8 cellular contexts compared by ENCODE assay signal in genomic region chr16:1871974-1872635, GRCh38. TPM values are rescaled to one million over a fixed set of nuclear protein-coding genes. Genes with fewer than 3 reads are reported as not detected.
A peak's percentile ranks its signal among the peaks of the same experiment; 100 is the strongest.
DNase-seq lines count a peak whose midpoint lies in the region; ATAC-seq and TF ChIP-seq lines count a peak whose summit lies in the region.

Gene MEIOB (minus strand): TSS chr16:1872164. CDS start chr16:1868175, 3,989 bp downstream.

- peaks cover 14% of the 10 kb centered on the region for H3K27me3 Mint-ChIP-seq in neural progenitor cell (ENCODE audit: insufficient read depth, low read depth)

- DNase-seq in GM23248 (peak; percentile 54), ecto neural progenitor cell (ENCODE audit: low spot score) (peak; percentile 90), neural progenitor cell (ENCODE audit: low spot score) (peak; percentile 87)
- peak; percentile 14 for DNase-seq in activated CD4-positive, alpha-beta T cell treated with anti-CD3 and anti-CD28 coated beads for 1 hour

- H3K9me2 ChIP-seq in GM23248 (ENCODE audit: insufficient read depth) = no peaks in the 10 kb centered on the region

- H3K9me3 ChIP-seq in GM23248 (ENCODE audit: low read depth) = no peaks in the 10 kb centered on the region
- no peaks in the 10 kb centered on the region for H3K9me3 ChIP-seq in neural progenitor cell (ENCODE audit: low read depth)

- no peaks in the 10 kb centered on the region for H4K20me1 ChIP-seq in GM23248 (ENCODE audit: insufficient read depth)
- no peaks in the 10 kb centered on the region for H4K20me1 ChIP-seq in neural progenitor cell (ENCODE audit: low read depth)

- H3K27ac ChIP-seq in GM23248 = no peak within 1 kb of the TSS
- no peak within 1 kb of the TSS for H3K27ac ChIP-seq in neural progenitor cell

- peak within 1 kb of the TSS; percentile 74 for H3K27ac Mint-ChIP-seq in neural progenitor cell

- H3K9ac ChIP-seq in GM23248 (no peak within 1 kb of the TSS), neural progenitor cell (no peak within 1 kb of the TSS)

- in situ Hi-C loops in GM23248 (cut with MboI) = no loop called here

- H3K4me1 ChIP-seq in GM23248 (ENCODE audit: insufficient read depth) = peaks cover 10% of the 10 kb centered on the region
- no peaks in the 10 kb centered on the region for H3K4me1 ChIP-seq in neural progenitor cell

- 8% methylated on average over 21 to 64 of the region's 68 CpGs for WGBS in GM23248 (ENCODE audit: low coverage in 1 of 2, low lambda C conversion rate in 2 of 2, missing lambda C conversion rate in 2 of 2), 2 experiments

- H3K27me3 ChIP-seq in GM23248 (replicated peaks; ENCODE audit: insufficient read depth) = peaks cover 16% of the 10 kb centered on the region
- peaks cover 62% of the 10 kb centered on the region for H3K27me3 ChIP-seq in neural progenitor cell

- H3K4me2 ChIP-seq in GM23248 (ENCODE audit: unreplicated experiment) = peak within 1 kb of the TSS; percentile 54
- H3K4me2 ChIP-seq in neural progenitor cell = peak within 1 kb of the TSS; percentile 60

- peaks cover 1% of the 10 kb centered on the region for H3K36me3 Mint-ChIP-seq in neural progenitor cell

- H3K36me3 ChIP-seq in GM23248 (ENCODE audit: low read depth) = no peaks in the 10 kb centered on the region
- no peaks in the 10 kb centered on the region for H3K36me3 ChIP-seq in neural progenitor cell

- H3K4me3 ChIP-seq in GM23248 (peak within 1 kb of the TSS; percentile 59), neural progenitor cell (peak within 1 kb of the TSS; percentile 27)

- peaks cover 3% of the 10 kb centered on the region for H3K9me3 Mint-ChIP-seq in neural progenitor cell

- peaks cover 11% of the 10 kb centered on the region for H3F3A ChIP-seq in GM23248 (ENCODE audit: insufficient read depth)
- no peaks in the 10 kb centered on the region for H3F3A ChIP-seq in neural progenitor cell (ENCODE audit: low read depth)

- H3K4me3 Mint-ChIP-seq in neural progenitor cell = peak within 1 kb of the TSS; percentile 87

- H3K4me1 Mint-ChIP-seq in neural progenitor cell = peaks cover 8% of the 10 kb centered on the region

- no peaks in the 10 kb centered on the region for H3K79me2 ChIP-seq in GM23248 (ENCODE audit: insufficient read depth)
- no peaks in the 10 kb centered on the region for H3K79me2 ChIP-seq in neural progenitor cell (ENCODE audit: low read depth)

- H2AFZ ChIP-seq in GM23248 (peak within 1 kb of the TSS; percentile 59), neural progenitor cell (replicated peaks) (no peak within 1 kb of the TSS)

- TF ChIP-seq CTCF in neural progenitor cell (IDR thresholded peaks at IDR 0.05) = no peak

- no peak for ATAC-seq in HG02981 (IDR thresholded peaks at IDR 0.05; ENCODE audit: unreplicated experiment)
- ATAC-seq in GM21528 (IDR thresholded peaks at IDR 0.05; ENCODE audit: low FRiP score, unreplicated experiment) = no peak
- ATAC-seq in GM19324 (IDR thresholded peaks at IDR 0.05; ENCODE audit: low FRiP score, unreplicated experiment) = no peak
- ATAC-seq in HG03469 (IDR thresholded peaks at IDR 0.05; ENCODE audit: unreplicated experiment) = no peak

RNA-seq across cellular contexts. Expression of gene MEIOB, which starts in this region (rescaled TPM):
- total RNA-seq in GM23248 (2014; rRNA removed; shearing (Covaris generic)) = 0.38 TPM in 1 of 2 replicates, not detected in the other
- 0.14 TPM in 1 of 2 replicates, not detected in the other for polyA plus RNA-seq in GM23248 (2016; fragmentation: Nextera tagmentation; extraction: Ambion mirVana)
- 1.9 and 3.7 TPM in 2 replicates for total RNA-seq in neural progenitor cell (ENCODE audit: low replicate concordance)

Comparison
In these comparisons a context has a peak if more than half of its experiments do, and no peak if none do; other contexts are left out.
1. Peak in DNase-seq, H3K4me3 ChIP-seq and H3K4me2 ChIP-seq in GM23248; RNA of the gene not detected or under 1 TPM.
2. DNase-seq: peak in every context shown above with its lines; median percentile 90 in ecto neural progenitor cell; 87 in neural progenitor cell; 54 in GM23248; 14 in activated CD4-positive, alpha-beta T cell treated with anti-CD3 and anti-CD28 coated beads for 1 hour.